In the genomic region with DNA sequence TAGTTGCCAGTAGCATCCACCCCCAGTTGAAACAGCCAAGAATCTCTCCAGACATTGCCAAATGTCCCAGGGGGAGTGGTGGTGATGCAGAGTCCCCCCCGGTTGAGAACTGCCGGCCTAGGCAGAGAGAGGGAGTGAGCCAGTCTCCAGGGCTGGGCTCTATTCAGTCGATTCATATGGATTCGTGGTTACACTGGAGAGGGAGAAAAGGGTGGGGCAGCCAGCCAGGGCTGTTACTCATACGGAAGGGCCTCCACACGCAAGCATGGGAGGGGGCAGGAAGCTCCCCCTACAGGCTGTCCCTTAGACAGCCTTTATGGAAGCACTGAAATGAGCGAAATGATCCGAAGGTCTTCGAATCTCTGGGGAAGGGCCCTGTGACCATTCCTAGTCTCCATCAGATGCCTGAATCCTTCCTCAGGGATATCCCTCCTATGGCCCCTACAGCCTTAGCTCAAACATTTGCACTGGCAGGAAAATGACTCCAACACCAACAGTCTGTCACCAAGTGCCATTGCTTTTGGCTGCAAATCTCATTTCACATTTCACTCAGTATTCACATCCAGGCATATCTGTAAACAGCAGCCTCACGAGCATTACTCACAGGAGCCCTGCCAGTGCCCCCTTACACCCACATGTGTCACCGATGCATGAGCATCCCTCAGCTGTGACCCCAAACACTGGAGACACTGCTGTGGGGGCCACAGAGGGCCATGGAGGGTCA, we compare ENCODE assay signal across 13 cellular contexts. TPM values are rescaled to one million over a fixed set of nuclear protein-coding genes. Genes with fewer than 3 reads are reported as not detected.
DNase-seq lines count a peak whose midpoint lies in the region; ATAC-seq, FAIRE-seq and TF ChIP-seq lines count a peak whose summit lies in the region.
"Had no signal": no experiment of that assay in that cellular context is flagged by ENCODE, and none has a peak within 500 bp of the region (broad histone marks: within the 10 kb centered on the region; RNA-seq: fewer than 3 reads in every experiment).

No MANE protein-coding gene starts in this region.

- WGBS in mesenchymal stem cell, result 33% methylated on average over 11 of the region's 11 CpGs

- peak; percentile 88 for TF ChIP-seq CTCF in bronchial epithelial cell (IDR thresholded peaks at IDR 0.05; ENCODE audit: insufficient read depth, low read length, severe bottlenecking)

- no peaks in the 10 kb centered on the region for H3K9me3 ChIP-seq in mesenchymal stem cell (ENCODE audit: control insufficient read depth, low read length)
- H3K9me3 ChIP-seq: upper lobe of left lung had no signal

- DNase-seq in COLO829 (ENCODE audit: low spot score) (peak; percentile 56), M059J (ENCODE audit: low read depth) (peak; percentile 86), bronchial epithelial cell (ENCODE audit: low read depth) (peak; percentile 95), mesenchymal stem cell (peak; percentile 83), NOMO-1 treated with dmso at 0.1 percent for 144 hours (lab: John Stamatoyannopoulos, UW; ENCODE audit: unreplicated experiment) (no peak), hippocampal formation (lab: John Stamatoyannopoulos, UW) (no peak)
- DNase-seq: activated CD8-positive, alpha-beta T cell treated with anti-CD3 and anti-CD28 coated beads, Interleukin-2, amount 10 ng/mL, durations not matched to agents 7 days and 5 days; GDM1; NCI-H345; upper lobe of left lung had no signal

- H3K4me3 ChIP-seq in bronchial epithelial cell (ENCODE audit: low read depth, low read length) (no peak overlapping the region), mesenchymal stem cell (ENCODE audit: insufficient read depth in 1 of 2, low read depth in 1 of 2, low read length in 2 of 2) (no peak overlapping the region)
- H3K4me3 ChIP-seq: skin epidermis, upper lobe of left lung had no signal

- H3K4me1 ChIP-seq in mesenchymal stem cell (ENCODE audit: control insufficient read depth, insufficient read depth, low read depth, low read length), result peaks cover 1% of the 10 kb centered on the region

- peak overlapping the region; percentile 29 for H4K8ac ChIP-seq in mesenchymal stem cell (ENCODE audit: low read length)

- H2AK5ac ChIP-seq in mesenchymal stem cell (ENCODE audit: low read length, severe bottlenecking), result no peak overlapping the region

- no peak overlapping the region for H4K91ac ChIP-seq in mesenchymal stem cell (ENCODE audit: low read length)

- no peak overlapping the region for H3K27ac ChIP-seq in mesenchymal stem cell (ENCODE audit: low read length, poor library complexity, severe bottlenecking)
- H3K27ac ChIP-seq: upper lobe of left lung had no signal

- H2AFZ ChIP-seq in mesenchymal stem cell (ENCODE audit: low read depth, low read length), result no peak overlapping the region

- H2BK12ac ChIP-seq in mesenchymal stem cell (ENCODE audit: low read length in 2 of 2), result no peak overlapping the region

- peak overlapping the region; percentile 45 for H3K9ac ChIP-seq in mesenchymal stem cell (ENCODE audit: low read length)

- H3K4me2 ChIP-seq in mesenchymal stem cell (ENCODE audit: low read length, poor library complexity, severe bottlenecking), result no peak overlapping the region

- no peak overlapping the region for H3K4ac ChIP-seq in mesenchymal stem cell (ENCODE audit: low read depth in 1 of 2, low read length in 2 of 2)

- ATAC-seq in GM19328 (IDR thresholded peaks at IDR 0.05; ENCODE audit: unreplicated experiment) (no peak), HG03378 (IDR thresholded peaks at IDR 0.05; ENCODE audit: unreplicated experiment) (no peak)
- ATAC-seq: activated CD8-positive, alpha-beta T cell treated with anti-CD3 and anti-CD28 coated beads, Interleukin-2, amount 10 ng/mL, durations not matched to agents 7 days and 5 days had no signal

- H3K18ac ChIP-seq in mesenchymal stem cell (ENCODE audit: low read depth in 1 of 2, low read length in 2 of 2), result no peak overlapping the region

- no peak overlapping the region for H2BK5ac ChIP-seq in mesenchymal stem cell (ENCODE audit: low read depth, low read length, poor library complexity, severe bottlenecking)

- no peak overlapping the region for H3K23ac ChIP-seq in mesenchymal stem cell (ENCODE audit: low read length in 2 of 2)

- H2BK15ac ChIP-seq in mesenchymal stem cell (ENCODE audit: low read depth, poor library complexity, severe bottlenecking), result no peak overlapping the region

- no peak overlapping the region for H3K14ac ChIP-seq in mesenchymal stem cell (ENCODE audit: low read length in 2 of 2)

- H3K27me3 ChIP-seq in bronchial epithelial cell (ENCODE audit: control insufficient read depth, insufficient read depth, low read length) (no peaks in the 10 kb centered on the region), mesenchymal stem cell (ENCODE audit: control insufficient read depth in 1 of 2, insufficient read depth in 1 of 2, low read length in 2 of 2) (peaks cover 0 to 28% of the 10 kb centered on the region in 2 experiments)
- H3K27me3 ChIP-seq: upper lobe of left lung had no signal

- no peak overlapping the region for H2BK120ac ChIP-seq in mesenchymal stem cell (ENCODE audit: low read depth, low read length)

- no peaks in the 10 kb centered on the region for H3K79me1 ChIP-seq in mesenchymal stem cell (replicated peaks; ENCODE audit: low read length, poor library complexity, severe bottlenecking)

- peak; percentile 93 for FAIRE-seq in bronchial epithelial cell (lab: Jason Lieb, UNC)

- no peaks in the 10 kb centered on the region for H3K36me3 ChIP-seq in bronchial epithelial cell (ENCODE audit: control insufficient read depth, insufficient read depth, low read length)
- H3K36me3 ChIP-seq in mesenchymal stem cell (ENCODE audit: control insufficient read depth in 1 of 2, insufficient read depth in 2 of 2, low read depth in 1 of 2, low read length in 2 of 2), result no peaks in the 10 kb centered on the region
- H3K36me3 ChIP-seq: upper lobe of left lung had no signal

RNA-seq across cellular contexts. Expression of a gene that starts 18.4 kb away (rescaled TPM):
- 3.7 and 4.8 TPM in 2 replicates for total RNA-seq in M059J (2014; rRNA removed; shearing (Covaris generic))
- 1.7 and 1.8 TPM in 2 replicates for total RNA-seq in bronchial epithelial cell
- 8.5 TPM for polyA plus RNA-seq in mesenchymal stem cell (2013, experiment 1 of 2)
- polyA plus RNA-seq in mesenchymal stem cell (2013, experiment 2 of 2), result 7.9 TPM

RNA-seq across cellular contexts. Expression of a gene that starts 29.5 kb away (rescaled TPM):
- total RNA-seq in M059J (2014; rRNA removed; shearing (Covaris generic)), result 31.0 and 56.6 TPM in 2 replicates
- 65.6 and 87.6 TPM in 2 replicates for total RNA-seq in bronchial epithelial cell
- 45.2 TPM for polyA plus RNA-seq in mesenchymal stem cell (2013, experiment 1 of 2)
- 44.4 TPM for polyA plus RNA-seq in mesenchymal stem cell (2013, experiment 2 of 2)

Comparison
In these comparisons a context has a peak if more than half of its experiments do, and no peak if none do; other contexts are left out.
1. DNase-seq: peak in COLO829 (single experiment), M059J (single experiment), bronchial epithelial cell (single experiment) and mesenchymal stem cell (single experiment); none in NOMO-1 treated with dmso at 0.1 percent for 144 hours (single experiment) and hippocampal formation (0 of 2).